ENCODE assay signal across 1 cellular context in genomic region chr15:67839358-67839928, GRCh38.
TF ChIP-seq lines count a peak whose summit lies in the region.

No MANE protein-coding gene starts in this region.

TF ChIP-seq in A549, 52 proteins besides CTCF, POLR2A, EP300 and RAD21 (continued from another document):
- TF ChIP-seq HES2 (IDR thresholded peaks at IDR 0.05) (no peak), RCOR1 (IDR thresholded peaks at IDR 0.05; ENCODE audit: low read depth, low read length) (no peak)
